15 cellular contexts compared by ENCODE assay signal in genomic region chr2:7812231-7812995, GRCh38.
DNase-seq lines count a peak whose midpoint lies in the region; ATAC-seq and TF ChIP-seq lines count a peak whose summit lies in the region.
"Had no signal": no experiment of that assay in that cellular context is flagged by ENCODE, and none has a peak within 500 bp of the region (broad histone marks: within the 10 kb centered on the region; RNA-seq: fewer than 3 reads in every experiment).

No MANE protein-coding gene starts in this region.

- ATAC-seq in RWPE2 (ENCODE audit: low read depth) (peak; percentile 97), esophagus mucosa (peak; percentile 72)
- ATAC-seq: K562 had no signal

- peaks cover 4% of the 10 kb centered on the region for H3K4me1 Mint-ChIP-seq in mesothelial cell of epicardium
- H3K4me1 Mint-ChIP-seq: activated CD4-positive, alpha-beta memory T cell treated with anti-CD3 and anti-CD28 coated beads, Interleukin-2, amount 10 ng/mL, durations not matched to agents 7 days and 5 days had no signal

- no peaks in the 10 kb centered on the region for H3K9me3 ChIP-seq in RWPE2 (ENCODE audit: severe bottlenecking)

- H3K4me3 ChIP-seq in RWPE2 (ENCODE audit: severe bottlenecking) (no peak overlapping the region), retinal pigment epithelial cell (ENCODE audit: low read length) (no peak overlapping the region)
- H3K4me3 ChIP-seq: K562 had no signal

- H3K27me3 Mint-ChIP-seq in mesothelial cell of epicardium (ENCODE audit: low read depth), result no peaks in the 10 kb centered on the region

- DNase-seq in GM04503 (ENCODE audit: low read depth) (peak; percentile 18), RWPE2 (ENCODE audit: low spot score) (no peak), retinal pigment epithelial cell (ENCODE audit: low read depth) (peak; percentile 61), mesothelial cell of epicardium (ENCODE audit: low spot score in 2 of 2, unreplicated experiment in 2 of 2) (no peak), ureter (ENCODE audit: low spot score) (no peak), DMS114 treated with DMSO at 0.1 percent for 48 hours (lab: John Stamatoyannopoulos, UW; ENCODE audit: unreplicated experiment) (no peak)
- DNase-seq: activated CD4-positive, alpha-beta memory T cell treated with anti-CD3 and anti-CD28 coated beads, Interleukin-2, amount 10 ng/mL, durations not matched to agents 7 days and 5 days; activated effector memory CD4-positive, alpha-beta T cell treated with anti-CD3 and anti-CD28 coated beads, Interleukin-2, amount 50 U/mL, for 16 hours; central memory CD4-positive, alpha-beta T cell; NCI-H146; NCI-H748 treated with DMSO at 0.1 percent for 48 hours; occipital lobe; SHP77 had no signal

- TF ChIP-seq CTCF in RWPE2 (IDR thresholded peaks at IDR 0.05; ENCODE audit: poor library complexity, severe bottlenecking), result no peak
- TF ChIP-seq CTCF in retinal pigment epithelial cell (conservative IDR thresholded peaks at IDR 0.05; ENCODE audit: low read depth, low read length), result no peak
- TF ChIP-seq CTCF in mesothelial cell of epicardium (IDR thresholded peaks at IDR 0.05; ENCODE audit: unreplicated experiment), result no peak

- peaks cover 21% of the 10 kb centered on the region for H3K4me1 ChIP-seq in RWPE2 (ENCODE audit: insufficient read depth, poor library complexity, severe bottlenecking)

- no peaks in the 10 kb centered on the region for H3K36me3 ChIP-seq in RWPE2 (ENCODE audit: low read depth)

- peak overlapping the region; percentile 91 for H3K27ac ChIP-seq in RWPE2 (ENCODE audit: poor library complexity, severe bottlenecking)

- H3K36me3 Mint-ChIP-seq in mesothelial cell of epicardium, result no peaks in the 10 kb centered on the region

- no peaks in the 10 kb centered on the region for H3K27me3 ChIP-seq in RWPE2 (ENCODE audit: insufficient read depth, poor library complexity, severe bottlenecking)

- peaks cover 4% of the 10 kb centered on the region for H3K9me3 Mint-ChIP-seq in mesothelial cell of epicardium

- H3K4me3 Mint-ChIP-seq in mesothelial cell of epicardium, result no peak overlapping the region
- H3K4me3 Mint-ChIP-seq: activated CD4-positive, alpha-beta memory T cell treated with anti-CD3 and anti-CD28 coated beads, Interleukin-2, amount 10 ng/mL, durations not matched to agents 7 days and 5 days had no signal

- no peak overlapping the region for H3K27ac Mint-ChIP-seq in mesothelial cell of epicardium
- H3K27ac Mint-ChIP-seq: activated CD4-positive, alpha-beta memory T cell treated with anti-CD3 and anti-CD28 coated beads, Interleukin-2, amount 10 ng/mL, durations not matched to agents 7 days and 5 days had no signal

Comparison
In these comparisons a context has a peak if more than half of its experiments do, and no peak if none do; other contexts are left out.
1. DNase-seq: peak in GM04503 (single experiment) and retinal pigment epithelial cell (single experiment); none in RWPE2 (single experiment), mesothelial cell of epicardium (0 of 2), ureter (single experiment) and DMS114 treated with DMSO at 0.1 percent for 48 hours (single experiment).